Comparison of ENCODE assay signal across 16 cellular contexts in genomic region chr5:65981969-65982368, GRCh38. TPM values are rescaled to one million over a fixed set of nuclear protein-coding genes. Genes with fewer than 3 reads are reported as not detected.
A peak's percentile ranks its signal among the peaks of the same experiment; 100 is the strongest.
DNase-seq lines count a peak whose midpoint lies in the region; ATAC-seq and TF ChIP-seq lines count a peak whose summit lies in the region.
"Had no signal": no experiment of that assay in that cellular context is flagged by ENCODE, and none has a peak within 500 bp of the region (broad histone marks: within the 10 kb centered on the region; RNA-seq: fewer than 3 reads in every experiment).

No MANE protein-coding gene starts in this region.

- peaks cover 7% of the 10 kb centered on the region; the same call in 1 of the 2 replicates for H4K20me1 ChIP-seq in KMS-11 (ENCODE audit: insufficient read depth)

- no peaks in the 10 kb centered on the region for H3K27me3 Mint-ChIP-seq in activated naive CD4-positive, alpha-beta T cell treated with anti-CD3 and anti-CD28 coated beads, Interleukin-2, amount 50 U/mL, for 24 hours
- no peaks in the 10 kb centered on the region for H3K27me3 Mint-ChIP-seq in endodermal cell (ENCODE audit: insufficient read depth)
- no peaks in the 10 kb centered on the region for H3K27me3 Mint-ChIP-seq in activated CD4-positive, alpha-beta T cell treated with anti-CD3 and anti-CD28 coated beads, Interleukin-2, amount 10 ng/mL, durations not matched to agents 24 days and 14 days
- H3K27me3 Mint-ChIP-seq: CD4-positive, alpha-beta memory T cell; dendritic cell treated with granulocyte-macrophage colony-stimulating factor and Interleukin-4, amounts not matched to agents 40 ng/mL and 50 ng/mL, for 4 days had no signal

- H3K9ac ChIP-seq in KMS-11 (no peak overlapping the region), endodermal cell (ENCODE audit: extremely low read depth, low read length, poor library complexity, severe bottlenecking) (no peak overlapping the region)

- H3K4me3 Mint-ChIP-seq in activated naive CD4-positive, alpha-beta T cell treated with anti-CD3 and anti-CD28 coated beads, Interleukin-2, amount 50 U/mL, for 24 hours, result no peak overlapping the region
- peak overlapping the region; percentile 17 for H3K4me3 Mint-ChIP-seq in endodermal cell
- no peak overlapping the region for H3K4me3 Mint-ChIP-seq in activated CD4-positive, alpha-beta T cell treated with anti-CD3 and anti-CD28 coated beads, Interleukin-2, amount 10 ng/mL, durations not matched to agents 24 days and 14 days
- H3K4me3 Mint-ChIP-seq: activated T-helper 1 cell treated with anti-CD3 and anti-CD28 coated beads, Interleukin-12 subunit alpha, Interleukin-12 subunit beta, Interleukin-2, Interleukin-4 antibody, amounts not matched to agents 30 ng/mL and 10 ng/mL and 1 ng/mL, durations not matched to agents 14 hours and 24 hours and 36 hours; dendritic cell treated with granulocyte-macrophage colony-stimulating factor and Interleukin-4, amounts not matched to agents 40 ng/mL and 50 ng/mL, for 4 days; neural crest cell had no signal

- in situ Hi-C loops in gastrocnemius medialis (cut with MboI; ENCODE audit: low sequenced_read_pairs in 4 of 4), result no loop called here

- intact Hi-C loops in gastrocnemius medialis (cut with DNase I; ENCODE audit: low total_unique reads) (no loop called here), lower lobe of right lung (cut with DNase I) (no loop called here)
- intact Hi-C loops in activated CD4-positive, alpha-beta T cell treated with anti-CD3 and anti-CD28 coated beads, Interleukin-2, amount 10 ng/mL, durations not matched to agents 24 days and 14 days (cut with micrococcal nuclease), result no loop called here

- H3K27me3 ChIP-seq in KMS-11 (ENCODE audit: insufficient read depth, low read depth) (no peaks in the 10 kb centered on the region), endodermal cell (ENCODE audit: control insufficient read depth, insufficient read depth, low read length, poor library complexity, severe bottlenecking) (no peaks in the 10 kb centered on the region), gastrocnemius medialis (no peaks in the 10 kb centered on the region), lower lobe of right lung (ENCODE audit: low read depth) (no peaks in the 10 kb centered on the region)

- H3K4me1 Mint-ChIP-seq in activated naive CD4-positive, alpha-beta T cell treated with anti-CD3 and anti-CD28 coated beads, Interleukin-2, amount 50 U/mL, for 24 hours, result peaks cover 79% of the 10 kb centered on the region
- peaks cover 39% of the 10 kb centered on the region for H3K4me1 Mint-ChIP-seq in endodermal cell
- H3K4me1 Mint-ChIP-seq in activated CD4-positive, alpha-beta T cell treated with anti-CD3 and anti-CD28 coated beads, Interleukin-2, amount 10 ng/mL, durations not matched to agents 24 days and 14 days, result peaks cover 14% of the 10 kb centered on the region

- no peak for TF ChIP-seq CTCF in KMS-11 (conservative IDR thresholded peaks at IDR 0.05; ENCODE audit: low read depth, low read length)
- TF ChIP-seq CTCF in endodermal cell (conservative IDR thresholded peaks at IDR 0.05), result no peak
- TF ChIP-seq CTCF in gastrocnemius medialis (IDR thresholded peaks at IDR 0.05 in 4 of 5, conservative IDR thresholded peaks at IDR 0.05 in 1 of 5), result no peak
- no peak for TF ChIP-seq CTCF in lower lobe of right lung (IDR thresholded peaks at IDR 0.05)

- no peak for TF ChIP-seq POLR2A in gastrocnemius medialis (IDR thresholded peaks at IDR 0.05)

- peaks cover 69% of the 10 kb centered on the region for H3K79me2 ChIP-seq in KMS-11 (ENCODE audit: insufficient read depth, low read depth)

- peaks cover 47% of the 10 kb centered on the region for H3K4me1 ChIP-seq in KMS-11 (ENCODE audit: low read depth, poor library complexity, severe bottlenecking)
- peaks cover 12% of the 10 kb centered on the region for H3K4me1 ChIP-seq in endodermal cell (ENCODE audit: control insufficient read depth, insufficient read depth, low read length)
- peaks cover 43 to 60% of the 10 kb centered on the region in 2 donors for H3K4me1 ChIP-seq in gastrocnemius medialis
- H3K4me1 ChIP-seq in lower lobe of right lung, result no peaks in the 10 kb centered on the region

- H3K36me3 ChIP-seq in KMS-11 (ENCODE audit: insufficient read depth) (no peaks in the 10 kb centered on the region), endodermal cell (ENCODE audit: control insufficient read depth, insufficient read depth, low read length) (peaks cover 23% of the 10 kb centered on the region), gastrocnemius medialis (no peaks in the 10 kb centered on the region), lower lobe of right lung (no peaks in the 10 kb centered on the region)
- H3K36me3 ChIP-seq: WERI-Rb-1 had no signal

- peaks cover 5% of the 10 kb centered on the region for H3K9me3 Mint-ChIP-seq in activated naive CD4-positive, alpha-beta T cell treated with anti-CD3 and anti-CD28 coated beads, Interleukin-2, amount 50 U/mL, for 24 hours
- H3K9me3 Mint-ChIP-seq in endodermal cell, result peaks cover 48% of the 10 kb centered on the region
- H3K9me3 Mint-ChIP-seq in activated CD4-positive, alpha-beta T cell treated with anti-CD3 and anti-CD28 coated beads, Interleukin-2, amount 10 ng/mL, durations not matched to agents 24 days and 14 days, result peaks cover 8% of the 10 kb centered on the region
- H3K9me3 Mint-ChIP-seq: CD4-positive, alpha-beta memory T cell; dendritic cell treated with granulocyte-macrophage colony-stimulating factor and Interleukin-4, amounts not matched to agents 40 ng/mL and 50 ng/mL, for 4 days had no signal

- H3K4me3 ChIP-seq in KMS-11 (IDR thresholded peaks at IDR 0.05; ENCODE audit: insufficient read depth, low read depth, low read length) (no peak overlapping the region), endodermal cell (ENCODE audit: low read length) (peak overlapping the region; percentile 70), gastrocnemius medialis (no peak overlapping the region), lower lobe of right lung (no peak overlapping the region)

- H3K9me3 ChIP-seq in endodermal cell (ENCODE audit: control insufficient read depth, low read length), result peaks cover 50% of the 10 kb centered on the region
- no peaks in the 10 kb centered on the region for H3K9me3 ChIP-seq in gastrocnemius medialis
- H3K9me3 ChIP-seq in lower lobe of right lung, result no peaks in the 10 kb centered on the region

- H3K36me3 Mint-ChIP-seq in activated naive CD4-positive, alpha-beta T cell treated with anti-CD3 and anti-CD28 coated beads, Interleukin-2, amount 50 U/mL, for 24 hours, result peaks cover 19% of the 10 kb centered on the region
- peaks cover 46% of the 10 kb centered on the region for H3K36me3 Mint-ChIP-seq in endodermal cell (ENCODE audit: low read depth)
- H3K36me3 Mint-ChIP-seq in activated CD4-positive, alpha-beta T cell treated with anti-CD3 and anti-CD28 coated beads, Interleukin-2, amount 10 ng/mL, durations not matched to agents 24 days and 14 days (ENCODE audit: low read depth), result peaks cover 19% of the 10 kb centered on the region

- H3K27ac Mint-ChIP-seq in activated naive CD4-positive, alpha-beta T cell treated with anti-CD3 and anti-CD28 coated beads, Interleukin-2, amount 50 U/mL, for 24 hours, result peak overlapping the region; percentile 87
- peak overlapping the region; percentile 37 for H3K27ac Mint-ChIP-seq in endodermal cell
- H3K27ac Mint-ChIP-seq in activated CD4-positive, alpha-beta T cell treated with anti-CD3 and anti-CD28 coated beads, Interleukin-2, amount 10 ng/mL, durations not matched to agents 24 days and 14 days, result no peak overlapping the region
- H3K27ac Mint-ChIP-seq: activated T-helper 1 cell treated with anti-CD3 and anti-CD28 coated beads, Interleukin-12 subunit alpha, Interleukin-12 subunit beta, Interleukin-2, Interleukin-4 antibody, amounts not matched to agents 30 ng/mL and 10 ng/mL and 1 ng/mL, durations not matched to agents 14 hours and 24 hours and 36 hours; dendritic cell treated with granulocyte-macrophage colony-stimulating factor and Interleukin-4, amounts not matched to agents 40 ng/mL and 50 ng/mL, for 4 days had no signal

- no peak overlapping the region for H2AFZ ChIP-seq in KMS-11 (ENCODE audit: low read depth)

- WGBS in endodermal cell (ENCODE audit: insufficient coverage in 1 of 2, insufficient read length in 1 of 2), 2 experiments, result 69% methylated on average over 1 of the region's 1 CpG; no CpG with 5 or more reads in 1 of the 2 experiments

- no peak for ATAC-seq in gastrocnemius medialis
- ATAC-seq in lower lobe of right lung, result no peak

- peak overlapping the region; percentile 14; the same call in 1 of the 2 replicates for H3K27ac ChIP-seq in KMS-11
- H3K27ac ChIP-seq in endodermal cell (ENCODE audit: low read depth, low read length), result peak overlapping the region; percentile 15
- peak overlapping the region; percentile 15 to 67 (median 41) for H3K27ac ChIP-seq in gastrocnemius medialis
- no peak overlapping the region for H3K27ac ChIP-seq in lower lobe of right lung
- H3K27ac ChIP-seq: WERI-Rb-1 had no signal

- H3K4me2 ChIP-seq in KMS-11, result peak overlapping the region; percentile 31; the same call in 1 of the 2 replicates

- no peak for DNase-seq in activated naive CD4-positive, alpha-beta T cell treated with Interleukin-2 at 50 U/mL for 16 hours
- DNase-seq in endodermal cell (no peak), gastrocnemius medialis (no peak), OCI-M2 (lab: John Stamatoyannopoulos, UW; ENCODE audit: unreplicated experiment) (no peak), lower lobe of right lung (no peak)
- no peak for DNase-seq in activated CD4-positive, alpha-beta T cell treated with anti-CD3 and anti-CD28 coated beads, Interleukin-2, amount 10 ng/mL, durations not matched to agents 24 days and 14 days
- DNase-seq: CD4-positive, alpha-beta memory T cell; NCI-H1105 treated with DMSO at 0.1 percent for 48 hours; NCI-H510A treated with DMSO at 0.1 percent for 48 hours; stimulated activated CD8-positive, alpha-beta memory T cell treated with anti-CD3 and anti-CD28 coated beads, Interleukin-4, amount 100 ng/mL, for 48 hours; WERI-Rb-1 had no signal

RNA-seq across cellular contexts. Expression of gene ERBIN, which starts 55.6 kb away (rescaled TPM):
- 10 to 100 TPM; 51.8 to 54.4 TPM for total RNA-seq in endodermal cell
- 35.9 TPM for polyA plus RNA-seq in endodermal cell (2013, experiment 1 of 2)
- 38.4 TPM for polyA plus RNA-seq in endodermal cell (2013, experiment 2 of 2)
- 10 to 100 TPM; 35.1 to 42.0 (median 38.7) TPM for total RNA-seq in gastrocnemius medialis
- 68.2 TPM for total RNA-seq in lower lobe of right lung
- 28.6 and 29.2 TPM in 2 replicates for total RNA-seq in activated CD4-positive, alpha-beta T cell treated with anti-CD3 and anti-CD28 coated beads, Interleukin-2, amount 10 ng/mL, durations not matched to agents 24 days and 14 days
